19 cellular contexts compared by ENCODE assay signal in the genomic region with DNA sequence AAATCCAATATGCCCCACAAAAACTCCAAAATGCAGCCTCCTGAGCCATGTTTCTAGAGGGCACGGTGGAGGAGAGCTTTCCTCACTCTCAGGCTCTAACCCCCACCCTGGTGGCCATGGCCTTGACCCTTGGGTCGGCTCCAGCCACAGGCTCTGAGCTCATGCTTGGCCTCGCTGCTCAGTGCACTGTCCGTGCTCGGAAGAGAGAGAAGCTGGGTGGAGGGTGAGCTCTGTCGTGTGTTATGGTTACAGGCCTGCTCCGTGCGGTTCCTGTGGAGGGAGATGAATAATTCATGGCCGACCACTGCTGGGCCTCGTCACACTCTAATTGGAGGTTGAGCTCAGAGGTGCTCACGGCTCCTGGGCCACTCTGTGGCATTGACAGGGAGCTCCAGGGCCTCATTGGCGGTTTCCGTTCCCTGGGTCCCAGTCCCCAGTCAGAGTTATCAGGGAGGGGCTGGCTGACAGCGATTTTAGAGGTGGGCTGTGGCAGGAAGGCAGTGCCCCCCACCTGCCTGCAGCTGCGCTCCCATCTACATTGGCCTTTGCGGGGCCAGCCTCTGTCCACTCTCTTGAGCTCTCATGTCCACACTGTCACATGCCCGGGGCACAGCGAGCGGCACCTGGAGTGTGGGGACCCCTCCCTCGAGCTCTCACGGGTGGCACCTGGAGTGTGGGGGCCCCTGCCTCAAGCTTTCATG. TPM values are rescaled to one million over a fixed set of nuclear protein-coding genes. Genes with fewer than 3 reads are reported as not detected.
DNase-seq lines count a peak whose midpoint lies in the region; ATAC-seq, FAIRE-seq and TF ChIP-seq lines count a peak whose summit lies in the region.
"Had no signal": no experiment of that assay in that cellular context is flagged by ENCODE, and none has a peak within 500 bp of the region (broad histone marks: within the 10 kb centered on the region; RNA-seq: fewer than 3 reads in every experiment).

No MANE protein-coding gene starts in this region.

- H3K36me3 Mint-ChIP-seq in activated naive CD4-positive, alpha-beta T cell treated with anti-CD3 and anti-CD28 coated beads for 36 hours (ENCODE audit: low read depth): peaks cover 14% of the 10 kb centered on the region
- peaks cover 44% of the 10 kb centered on the region for H3K36me3 Mint-ChIP-seq in WTC11

- peaks cover 52% of the 10 kb centered on the region for H3K4me1 Mint-ChIP-seq in activated naive CD4-positive, alpha-beta T cell treated with anti-CD3 and anti-CD28 coated beads for 36 hours (ENCODE audit: low read depth)
- peaks cover 9% of the 10 kb centered on the region for H3K4me1 Mint-ChIP-seq in WTC11

- ATAC-seq in WTC11: peak; percentile 56
- ATAC-seq in GM21723 (IDR thresholded peaks at IDR 0.05; ENCODE audit: unreplicated experiment): no peak
- ATAC-seq: body of pancreas, gastrocnemius medialis, Right ventricle myocardium inferior had no signal

- H3K27me3 Mint-ChIP-seq in activated naive CD4-positive, alpha-beta T cell treated with anti-CD3 and anti-CD28 coated beads for 36 hours (ENCODE audit: low read depth): no peaks in the 10 kb centered on the region
- H3K27me3 Mint-ChIP-seq in WTC11 (ENCODE audit: low read depth): no peaks in the 10 kb centered on the region

- CTCF ChIA-PET in activated naive CD4-positive, alpha-beta T cell treated with anti-CD3 and anti-CD28 coated beads for 36 hours (lab: Charles Lee): no interaction called here
- CTCF ChIA-PET in WTC11 (lab: Charles Lee): interaction anchor here (0.6 to 1.5 kb wide), 4 partner anchors 49 to 375 kb away, joined by 3 to 7 read pairs (median 3); no protein-coding TSS in a partner anchor

- intact Hi-C loops in activated naive CD4-positive, alpha-beta T cell treated with anti-CD3 and anti-CD28 coated beads for 36 hours (cut with micrococcal nuclease): loop anchor here (5.0 to 10.0 kb wide), 2 partner anchors 181 to 196 kb away; no protein-coding TSS in a partner anchor
- intact Hi-C loops in kidney (cut with DNase I) (no loop called here), spleen (cut with DNase I; ENCODE audit: low total_unique reads) (no loop called here)

- H3K9me3 Mint-ChIP-seq in activated naive CD4-positive, alpha-beta T cell treated with anti-CD3 and anti-CD28 coated beads for 36 hours: no peaks in the 10 kb centered on the region
- no peaks in the 10 kb centered on the region for H3K9me3 Mint-ChIP-seq in WTC11

- H3K27ac ChIP-seq in kidney (ENCODE audit: low read depth in 2 of 2, low read length in 2 of 2) (no peak overlapping the region), spleen (peak overlapping the region in 2 of 8 donors; percentile 31 to 36)
- H3K27ac ChIP-seq: body of pancreas, gastrocnemius medialis, KMS-11 had no signal

- peaks cover 4 to 8% of the 10 kb centered on the region in 2 donors for H3K36me3 ChIP-seq in kidney (ENCODE audit: control insufficient read depth in 1 of 2, insufficient read depth in 2 of 2, low read length in 2 of 2)
- peaks cover 0 to 89% (median 59%) of the 10 kb centered on the region in 6 donors for H3K36me3 ChIP-seq in spleen

- TF ChIP-seq CTCF in WTC11 (IDR thresholded peaks at IDR 0.05) (no peak), kidney (IDR thresholded peaks at IDR 0.05; ENCODE audit: borderline replicate concordance, extremely low read depth, insufficient read depth) (no peak), spleen (IDR thresholded peaks at IDR 0.05 in 8 of 11, conservative IDR thresholded peaks at IDR 0.05 in 3 of 11) (no peak)

- DNase-seq in activated naive CD4-positive, alpha-beta T cell treated with anti-CD3 and anti-CD28 coated beads, Interleukin-2, amount 50 U/mL, for 16 hours: peak; percentile 9
- DNase-seq in activated naive CD4-positive, alpha-beta T cell treated with anti-CD3 and anti-CD28 coated beads for 36 hours: no peak
- peak; percentile 39 for DNase-seq in WTC11 (ENCODE audit: low spot score)
- DNase-seq in kidney: peak; percentile 78
- peak; percentile 73 for DNase-seq in spleen
- no peak for DNase-seq in medulla oblongata (ENCODE audit: extremely low spot score)
- DNase-seq in stimulated activated naive CD4-positive, alpha-beta T cell treated with Interleukin-2 at 50 U/mL for 16 hours (lab: John Stamatoyannopoulos, UW): no peak
- DNase-seq: ACHN; activated CD8-positive, alpha-beta memory T cell treated with anti-CD3 and anti-CD28 coated beads, Interleukin-2, amount 50 U/mL, for 48 hours; body of pancreas; DMS 273 treated with DMSO at 0.1 percent for 48 hours; gastrocnemius medialis; kidney glomerular epithelial cell; NCI-H1694 treated with DMSO at 0.1 percent for 48 hours; NCI-H69 had no signal

- no peaks in the 10 kb centered on the region for H3K27me3 ChIP-seq in spleen (replicated peaks in 1 of 7)
- H3K27me3 ChIP-seq: body of pancreas, gastrocnemius medialis had no signal

- FAIRE-seq in kidney (lab: Jason Lieb, UNC): no peak
- FAIRE-seq: urothelium cell line had no signal

- POLR2A ChIA-PET in WTC11 (lab: Charles Lee): interaction anchor here (1.1 kb wide), 1 partner anchor 29 kb away, joined by 3 read pairs; no protein-coding TSS in a partner anchor

- H3K9me3 ChIP-seq in kidney (ENCODE audit: control insufficient read depth in 1 of 2, low read length in 2 of 2): no peaks in the 10 kb centered on the region
- no peaks in the 10 kb centered on the region for H3K9me3 ChIP-seq in spleen
- H3K9me3 ChIP-seq: body of pancreas, gastrocnemius medialis had no signal

- no peak overlapping the region for H3K9ac ChIP-seq in kidney (ENCODE audit: low read length in 2 of 2)
- H3K9ac ChIP-seq: KMS-11 had no signal

- no peak overlapping the region for H3K27ac Mint-ChIP-seq in activated naive CD4-positive, alpha-beta T cell treated with anti-CD3 and anti-CD28 coated beads for 36 hours
- H3K27ac Mint-ChIP-seq in WTC11: peak overlapping the region; percentile 89

- H3K4me3 Mint-ChIP-seq in activated naive CD4-positive, alpha-beta T cell treated with anti-CD3 and anti-CD28 coated beads for 36 hours: no peak overlapping the region
- H3K4me3 Mint-ChIP-seq in WTC11: no peak overlapping the region

- no peak for TF ChIP-seq POLR2A in spleen (IDR thresholded peaks at IDR 0.05)

- H3K4me3 ChIP-seq in kidney (ENCODE audit: low read length in 2 of 2) (no peak overlapping the region), spleen (no peak overlapping the region)
- H3K4me3 ChIP-seq: body of pancreas, gastrocnemius medialis had no signal

- WGBS in spleen, 5 donors: 53 to 77% (median 71%) methylated on average over 15 to 21 of the region's 21 CpGs

- H3K4me1 ChIP-seq in kidney (ENCODE audit: control insufficient read depth in 1 of 2, insufficient read depth in 1 of 2, low read depth in 1 of 2, low read length in 2 of 2) (peaks cover 0 to 2% of the 10 kb centered on the region in 2 donors), spleen (peaks cover 12 to 94% (median 69%) of the 10 kb centered on the region in 6 donors)
- H3K4me1 ChIP-seq: body of pancreas, gastrocnemius medialis had no signal

TF ChIP-seq in WTC11, 78 proteins besides CTCF, POLR2A, EP300 and RAD21 (continues in another document):
- no peak for TF ChIP-seq ZNF396 (CRISPR knock-in tag; IDR thresholded peaks at IDR 0.05; ENCODE audit: borderline replicate concordance)
- TF ChIP-seq, protein P1, sequence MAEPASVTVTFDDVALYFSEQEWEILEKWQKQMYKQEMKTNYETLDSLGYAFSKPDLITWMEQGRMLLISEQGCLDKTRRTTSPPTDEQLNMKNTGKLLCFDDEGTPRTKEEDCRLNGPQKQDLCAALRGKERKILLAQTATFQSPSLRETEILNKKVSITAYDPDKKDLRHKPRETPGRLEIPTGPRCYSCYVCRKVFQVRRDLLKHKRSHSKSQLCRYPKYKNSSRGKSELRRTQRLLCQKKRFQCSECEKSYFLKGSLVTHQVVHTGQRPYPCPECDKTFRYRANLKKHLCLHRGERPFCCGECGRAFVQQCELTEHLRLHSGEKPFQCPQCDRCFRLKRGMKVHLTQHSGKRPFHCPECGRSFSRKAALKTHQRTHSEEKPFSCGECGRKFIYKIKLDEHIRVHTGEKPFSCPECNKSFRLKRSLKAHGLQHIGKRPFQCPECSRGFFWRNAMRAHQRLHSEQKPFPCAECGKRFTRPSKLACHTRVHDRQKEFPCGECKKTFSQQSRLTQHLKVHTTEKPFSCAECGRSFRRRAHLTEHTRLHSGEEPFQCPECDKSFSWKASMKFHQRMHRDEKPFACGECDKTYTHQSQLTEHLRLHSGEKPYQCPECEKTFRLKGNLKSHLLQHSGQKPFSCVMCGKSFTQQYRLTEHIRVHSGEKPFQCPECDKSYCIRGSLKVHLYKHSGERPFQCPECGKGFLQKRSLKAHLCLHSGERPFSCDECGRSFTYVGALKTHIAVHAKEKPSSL (CRISPR knock-in tag; conservative IDR thresholded peaks at IDR 0.05): no peak
- TF ChIP-seq ESRRA (CRISPR knock-in tag; IDR thresholded peaks at IDR 0.05; ENCODE audit: borderline replicate concordance): no peak
- TF ChIP-seq NR3C1 (CRISPR knock-in tag; conservative IDR thresholded peaks at IDR 0.05; ENCODE audit: low read depth): no peak
- TF ChIP-seq, protein P2, sequence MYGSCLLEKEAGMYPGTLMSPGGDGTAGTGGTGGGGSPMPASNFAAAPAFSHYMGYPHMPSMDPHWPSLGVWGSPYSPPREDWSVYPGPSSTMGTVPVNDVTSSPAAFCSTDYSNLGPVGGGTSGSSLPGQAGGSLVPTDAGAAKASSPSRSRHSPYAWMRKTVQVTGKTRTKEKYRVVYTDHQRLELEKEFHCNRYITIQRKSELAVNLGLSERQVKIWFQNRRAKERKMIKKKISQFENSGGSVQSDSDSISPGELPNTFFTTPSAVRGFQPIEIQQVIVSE (CRISPR knock-in tag; IDR thresholded peaks at IDR 0.05; ENCODE audit: borderline replicate concordance): no peak
- TF ChIP-seq ZBTB21 (CRISPR knock-in tag; IDR thresholded peaks at IDR 0.05; ENCODE audit: borderline replicate concordance): no peak
- TF ChIP-seq GABPB1 (CRISPR knock-in tag; IDR thresholded peaks at IDR 0.05): no peak
- no peak for TF ChIP-seq TEAD4 (CRISPR knock-in tag; IDR thresholded peaks at IDR 0.05)

RNA-seq across cellular contexts. Expression of a gene that starts 24.9 kb away (rescaled TPM):
- 10 to 100 TPM; 26.1 to 26.7 TPM for total RNA-seq in activated naive CD4-positive, alpha-beta T cell treated with anti-CD3 and anti-CD28 coated beads for 36 hours
- total RNA-seq in WTC11 (2021) (22.9 to 29.5 TPM (median 26.4 TPM) in 3 replicates), kidney (33.2 TPM), spleen (10 to 100 TPM; 39.9 to 68.1 (median 50.0) TPM)
- polyA plus RNA-seq in kidney (ENCODE audit: insufficient read depth, low read depth, low replicate concordance) (39.0 TPM), spleen (10 to 100 TPM; 35.4 to 50.2 (median 45.9) TPM)

RNA-seq across cellular contexts. Expression of a gene that starts 53.0 kb away (rescaled TPM):
- total RNA-seq in activated naive CD4-positive, alpha-beta T cell treated with anti-CD3 and anti-CD28 coated beads for 36 hours: not detected
- total RNA-seq in WTC11 (2021) (0.41 to 0.76 TPM (median 0.46 TPM) in 3 replicates), kidney (0.31 TPM), spleen (1 to 10 TPM in 5 of 7 donors, under 1 TPM in 2; 0.74 to 7.4 (median 1.5) TPM)
- polyA plus RNA-seq in kidney (ENCODE audit: insufficient read depth, low read depth, low replicate concordance) (0.22 TPM), spleen (1 to 10 TPM in 1 of 3 donors, under 1 TPM in 2; 0.14 to 1.1 (median 0.57) TPM)
- total RNA-seq: Right ventricle myocardium inferior had no signal

Comparison
In these comparisons a context has a peak if more than half of its experiments do, and no peak if none do; other contexts are left out.
1. DNase-seq: peak in activated naive CD4-positive, alpha-beta T cell treated with anti-CD3 and anti-CD28 coated beads, Interleukin-2, amount 50 U/mL, for 16 hours (single experiment), WTC11 (single experiment), kidney (single experiment) and spleen (single experiment); none in activated naive CD4-positive, alpha-beta T cell treated with anti-CD3 and anti-CD28 coated beads for 36 hours (single experiment), medulla oblongata (single experiment) and stimulated activated naive CD4-positive, alpha-beta T cell treated with Interleukin-2 at 50 U/mL for 16 hours (single experiment).